ENCODE assay signal across 8 cellular contexts in genomic region chr4:185127021-185127925, GRCh38. TPM values are rescaled to one million over a fixed set of nuclear protein-coding genes. Genes with fewer than 3 reads are reported as not detected.
DNase-seq lines count a peak whose midpoint lies in the region; ATAC-seq, FAIRE-seq and TF ChIP-seq lines count a peak whose summit lies in the region.

No MANE protein-coding gene starts in this region.

- POLR2A ChIA-PET in GM12878 (lab: Charles Lee), result interaction anchor here (0.5 kb wide), 1 partner anchor 176 kb away, joined by 3 read pairs; no protein-coding TSS in a partner anchor

- ATAC-seq in GM12878 (no peak), GM21447 (IDR thresholded peaks at IDR 0.05; ENCODE audit: unreplicated experiment) (no peak)

- H3K4me1 Mint-ChIP-seq in immature natural killer cell, result peaks cover 7 to 15% of the 10 kb centered on the region in 2 donors

- no peak overlapping the region for H3K9ac ChIP-seq in GM12878 (ENCODE audit: control insufficient read depth, insufficient read depth, low read length)

- TF ChIP-seq RAD21 in GM12878 (IDR thresholded peaks at IDR 0.05; ENCODE audit: insufficient read depth, low read depth, low read length), result no peak

- no peaks in the 10 kb centered on the region; the same call in 1 of the 3 replicates for H3K9me3 ChIP-seq in GM12878 (replicated peaks; ENCODE audit: control insufficient read depth, insufficient read depth, low read length)
- no peaks in the 10 kb centered on the region for H3K9me3 ChIP-seq in spleen

- peaks cover 8% of the 10 kb centered on the region; the same call in 1 of the 2 replicates for H3K4me1 ChIP-seq in GM12878 (ENCODE audit: control insufficient read depth, insufficient read depth, low read length)
- peaks cover 5 to 27% (median 23%) of the 10 kb centered on the region in 6 donors for H3K4me1 ChIP-seq in spleen

- CTCF ChIA-PET in GM12878 (lab: Yijun Ruan, JAX), result interaction anchor here (0.6 to 1.5 kb wide), 3 partner anchors 48 to 95 kb away, joined by 3 to 4 read pairs (median 4); no protein-coding TSS in a partner anchor

- H3K27ac ChIP-seq in GM12878 (ENCODE audit: control insufficient read depth, insufficient read depth) (no peak overlapping the region), spleen (peak overlapping the region in 5 of 8 donors; percentile 8 to 73 (median 49))

- in situ Hi-C loops in GM12878 (cut with MboI), result no loop called here

- no peak for TF ChIP-seq EP300 in GM12878 (IDR thresholded peaks at IDR 0.05; ENCODE audit: borderline replicate concordance in 1 of 2, control insufficient read depth in 1 of 2, low read depth in 2 of 2, low read length in 2 of 2)

- H3K27me3 ChIP-seq in GM12878 (replicated peaks in 1 of 2; ENCODE audit: control insufficient read depth in 2 of 2, insufficient read depth in 2 of 2, low read length in 1 of 2) (peaks cover 0 to 8% of the 10 kb centered on the region in 2 experiments; a peak in 2 of 4 replicates), spleen (replicated peaks in 1 of 7) (peaks cover 0 to 59% (median 19%) of the 10 kb centered on the region in 7 donors)

- TF ChIP-seq POLR2A in GM12878 (IDR thresholded peaks at IDR 0.05; ENCODE audit: low read depth, low read length) (no peak), spleen (IDR thresholded peaks at IDR 0.05) (no peak)

- TF ChIP-seq CTCF in GM12878 (IDR thresholded peaks at IDR 0.05 in 2 of 3, conservative IDR thresholded peaks at IDR 0.05 in 1 of 3; ENCODE audit: control insufficient read depth in 2 of 3, extremely low read depth in 1 of 3, insufficient read depth in 1 of 3, low read depth in 3 of 3, low read length in 3 of 3) (no peak), spleen (IDR thresholded peaks at IDR 0.05 in 8 of 11, conservative IDR thresholded peaks at IDR 0.05 in 3 of 11) (no peak)

- H3K27ac Mint-ChIP-seq in immature natural killer cell, result no peak overlapping the region

- no peak for FAIRE-seq in GM12878 (lab: Jason Lieb, UNC)

- no peaks in the 10 kb centered on the region for H3K9me3 Mint-ChIP-seq in immature natural killer cell

- no peaks in the 10 kb centered on the region for H4K20me1 ChIP-seq in GM12878 (ENCODE audit: control insufficient read depth, insufficient read depth)

- intact Hi-C loops in GM12878 (cut with micrococcal nuclease; ENCODE audit: unreplicated experiment) (no loop called here), spleen (cut with DNase I; ENCODE audit: low total_unique reads) (no loop called here)

- H3K4me2 ChIP-seq in GM12878 (ENCODE audit: control insufficient read depth, insufficient read depth), result peak overlapping the region; percentile 72

- H3K4me3 ChIP-seq in GM12878 (no peak overlapping the region), spleen (peak overlapping the region; percentile 50 to 79 (median 58))

- 52% methylated on average over 54 of the region's 64 CpGs for WGBS in GM12878 (ENCODE audit: insufficient coverage, insufficient replicate concordance, low lambda C conversion rate, missing lambda C conversion rate)
- whole genome bisulfite sequencing in spleen, 5 donors, result 9 to 23% (median 12%) methylated on average over 34 to 64 of the region's 64 CpGs

- peaks cover 0 to 3% (median 0%) of the 10 kb centered on the region in 3 donors for H3K36me3 Mint-ChIP-seq in immature natural killer cell

- no peaks in the 10 kb centered on the region for H3K36me3 ChIP-seq in GM12878 (ENCODE audit: control insufficient read depth in 2 of 2, insufficient read depth in 2 of 2, low read length in 1 of 2)
- H3K36me3 ChIP-seq in spleen, result no peaks in the 10 kb centered on the region

- no TSS peak for BruUV-seq in GM12878 (replicated peaks; lab: Mats Ljungman, UMichigan)

- no peak overlapping the region for H2AFZ ChIP-seq in GM12878 (ENCODE audit: control insufficient read depth, low read depth, low read length)

- SMC1A ChIA-PET in GM12878 (lab: Charles Lee; ENCODE audit: uncharacterized antibody, unreplicated experiment), result no interaction called here

- no peaks in the 10 kb centered on the region for H3K79me2 ChIP-seq in GM12878 (ENCODE audit: control insufficient read depth, insufficient read depth, low read length)

- RAD21 ChIA-PET in GM12878 (lab: Charles Lee; ENCODE audit: unreplicated experiment), result no interaction called here

- peak; percentile 13 for DNase-seq in stimulated activated CD4-positive, alpha-beta T cell treated with anti-CD3 and anti-CD28 coated beads, Interleukin-15, amount 100 ng/mL, for 24 hours
- no peak for DNase-seq in stimulated activated CD4-positive, alpha-beta T cell treated with anti-CD3 and anti-CD28 coated beads, Interleukin-1b, Interleukin-23, amount 100 ng/mL, for 48 hours
- DNase-seq in GM12878 (ENCODE audit: low read depth, low spot score) (no peak), immature natural killer cell (peak in 1 of 3 donors; percentile 14), spleen (no peak), GF-D8 (lab: John Stamatoyannopoulos, UW) (no peak), middle frontal gyrus (ENCODE audit: extremely low spot score, low spot score) (no peak)

- H3K4me3 Mint-ChIP-seq in immature natural killer cell, result peak overlapping the region; percentile 58 to 75 (median 63)

- peaks cover 11 to 37% (median 15%) of the 10 kb centered on the region in 3 donors for H3K27me3 Mint-ChIP-seq in immature natural killer cell (ENCODE audit: low read depth in 3 of 3)

TF ChIP-seq in GM12878, 131 proteins besides CTCF, POLR2A, EP300 and RAD21:
- TF ChIP-seq EZH2 (IDR thresholded peaks at IDR 0.05; ENCODE audit: borderline replicate concordance, control insufficient read depth, low read depth, low read length), result no peak
- peak; percentile 70 for TF ChIP-seq SUZ12 (IDR thresholded peaks at IDR 0.05; ENCODE audit: unreplicated experiment)
- TF ChIP-seq RELB (IDR thresholded peaks at IDR 0.05; ENCODE audit: low read depth), result no peak

RNA-seq across cellular contexts. Expression of gene SLC25A4, which starts 15.8 kb away (rescaled TPM):
- 4.9 and 5.2 TPM in 2 replicates for total RNA-seq in GM12878 (2013; cell fraction: nucleolus; rRNA removed)
- 41.5 and 42.9 TPM in 2 replicates for total RNA-seq in GM12878 (2014; rRNA removed)
- 21.3 and 21.4 TPM in 2 replicates for total RNA-seq in GM12878 (2014; rRNA removed; fragmentation: Illumina TruSeq; extraction: Trizol)
- 45.0 and 45.4 TPM in 2 replicates for total RNA-seq in GM12878 (2021)
- 14.8 TPM for polyA plus RNA-seq in GM12878 (2011; ENCODE audit: low read depth)
- 12.0 and 12.6 TPM in 2 replicates for polyA plus RNA-seq in GM12878 (2011; rRNA removed)
- polyA plus RNA-seq in GM12878 (2011; cell fraction: cytosol; rRNA removed), result 11.1 and 11.7 TPM in 2 replicates
- polyA plus RNA-seq in GM12878 (2011; cell fraction: nucleus; rRNA removed), result 15.6 and 17.0 TPM in 2 replicates
- 33.2 and 35.0 TPM in 2 replicates for polyA plus RNA-seq in GM12878 (2012)
- 14.7 and 21.0 TPM in 2 replicates for polyA plus RNA-seq in GM12878 (2014; fragmentation: Illumina TruSeq; extraction: Trizol)
- 10 to 100 TPM; 17.4 to 35.9 TPM for polyA plus RNA-seq in GM12878 (2014; fragmentation: Nextera tagmentation; extraction: Ambion mirVana)
- 40.5 and 40.9 TPM in 2 replicates for polyA plus RNA-seq in GM12878 (2014; rRNA removed)
- 100 to 1,000 TPM; 156 to 161 TPM for polyA plus RNA-seq in GM12878 (2016; fragmentation: Nextera tagmentation; extraction: Ambion mirVana)
- polyA minus RNA-seq in GM12878 (2011; rRNA and poly(A)+ RNA removed), result 5.4 and 7.6 TPM in 2 replicates
- 3.1 and 4.1 TPM in 2 replicates for polyA minus RNA-seq in GM12878 (2011; cell fraction: cytosol; rRNA and poly(A)+ RNA removed)
- polyA minus RNA-seq in GM12878 (2011; cell fraction: nucleus; rRNA and poly(A)+ RNA removed), result 4.8 and 7.9 TPM in 2 replicates
- polyA plus RNA-seq in immature natural killer cell, result 10 to 100 TPM; 17.9 to 21.9 (median 18.9) TPM
- 10 to 100 TPM in 6 of 7 donors, 1 to 10 TPM in 1; 8.5 to 17.2 (median 12.7) TPM for total RNA-seq in spleen
- polyA plus RNA-seq in spleen, result 10 to 100 TPM in 1 of 3 donors, 1 to 10 TPM in 2; 6.2 to 11.5 (median 7.9) TPM
